ENCODE assay signal across 1 cellular context in the genomic region with DNA sequence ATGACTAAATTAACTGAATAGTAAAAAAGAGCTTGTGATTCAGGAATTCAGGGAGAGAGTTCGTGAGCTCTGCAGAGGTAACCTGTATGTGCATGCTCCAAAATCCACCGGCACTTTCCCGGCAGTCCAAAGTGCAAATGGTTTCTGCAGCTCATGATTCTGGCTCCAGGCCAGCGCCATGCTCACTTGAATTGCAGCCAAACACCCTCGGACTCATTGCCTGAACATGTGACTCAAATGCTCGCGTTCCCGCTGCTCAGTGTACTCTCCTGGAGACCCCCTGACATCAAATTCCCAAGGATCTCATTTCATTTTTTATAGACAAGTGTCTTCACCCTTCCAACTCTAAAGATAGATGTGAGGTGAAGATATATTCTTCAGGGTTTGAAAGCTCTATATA.
TF ChIP-seq lines count a peak whose summit lies in the region.

No MANE protein-coding gene starts in this region.

TF ChIP-seq in HEK293, 187 proteins besides CTCF, POLR2A, EP300 and RAD21 (continued from another document and continues in another):
- TF ChIP-seq, protein P1, sequence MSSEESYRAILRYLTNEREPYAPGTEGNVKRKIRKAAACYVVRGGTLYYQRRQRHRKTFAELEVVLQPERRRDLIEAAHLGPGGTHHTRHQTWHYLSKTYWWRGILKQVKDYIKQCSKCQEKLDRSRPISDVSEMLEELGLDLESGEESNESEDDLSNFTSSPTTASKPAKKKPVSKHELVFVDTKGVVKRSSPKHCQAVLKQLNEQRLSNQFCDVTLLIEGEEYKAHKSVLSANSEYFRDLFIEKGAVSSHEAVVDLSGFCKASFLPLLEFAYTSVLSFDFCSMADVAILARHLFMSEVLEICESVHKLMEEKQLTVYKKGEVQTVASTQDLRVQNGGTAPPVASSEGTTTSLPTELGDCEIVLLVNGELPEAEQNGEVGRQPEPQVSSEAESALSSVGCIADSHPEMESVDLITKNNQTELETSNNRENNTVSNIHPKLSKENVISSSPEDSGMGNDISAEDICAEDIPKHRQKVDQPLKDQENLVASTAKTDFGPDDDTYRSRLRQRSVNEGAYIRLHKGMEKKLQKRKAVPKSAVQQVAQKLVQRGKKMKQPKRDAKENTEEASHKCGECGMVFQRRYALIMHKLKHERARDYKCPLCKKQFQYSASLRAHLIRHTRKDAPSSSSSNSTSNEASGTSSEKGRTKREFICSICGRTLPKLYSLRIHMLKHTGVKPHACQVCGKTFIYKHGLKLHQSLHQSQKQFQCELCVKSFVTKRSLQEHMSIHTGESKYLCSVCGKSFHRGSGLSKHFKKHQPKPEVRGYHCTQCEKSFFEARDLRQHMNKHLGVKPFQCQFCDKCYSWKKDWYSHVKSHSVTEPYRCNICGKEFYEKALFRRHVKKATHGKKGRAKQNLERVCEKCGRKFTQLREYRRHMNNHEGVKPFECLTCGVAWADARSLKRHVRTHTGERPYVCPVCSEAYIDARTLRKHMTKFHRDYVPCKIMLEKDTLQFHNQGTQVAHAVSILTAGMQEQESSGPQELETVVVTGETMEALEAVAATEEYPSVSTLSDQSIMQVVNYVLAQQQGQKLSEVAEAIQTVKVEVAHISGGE (tag by site-specific recombination; conservative IDR thresholded peaks at IDR 0.05; ENCODE audit: low read depth) = peak; percentile 38; the same call in 1 of the 2 replicates
- TF ChIP-seq MZF1 (tag by site-specific recombination; IDR thresholded peaks at IDR 0.05; ENCODE audit: borderline replicate concordance) (peak; percentile 31; the same call in 1 of the 2 replicates), ZNF138 (tag by site-specific recombination; IDR thresholded peaks at IDR 0.05; ENCODE audit: borderline replicate concordance) (no peak), ZNF324 (tag by site-specific recombination; IDR thresholded peaks at IDR 0.05) (no peak), ZNF184 (tag by site-specific recombination; IDR thresholded peaks at IDR 0.05) (peak; percentile 57; the same call in 1 of the 2 replicates), GLIS1 (tag by site-specific recombination; IDR thresholded peaks at IDR 0.05) (peak; percentile 79), ZNF776 (tag by site-specific recombination; IDR thresholded peaks at IDR 0.05; ENCODE audit: borderline replicate concordance) (no peak), ZIC2 (tag by site-specific recombination; IDR thresholded peaks at IDR 0.05) (peak; percentile 44), IKZF3 (tag by site-specific recombination; IDR thresholded peaks at IDR 0.05) (peak; percentile 67), ZNF571 (tag by site-specific recombination; IDR thresholded peaks at IDR 0.05) (no peak), SP7 (tag by site-specific recombination; IDR thresholded peaks at IDR 0.05) (no peak), ZNF335 (tag by site-specific recombination; conservative IDR thresholded peaks at IDR 0.05) (peak; percentile 14; the same call in 1 of the 2 replicates), KLF1 (tag by site-specific recombination; IDR thresholded peaks at IDR 0.05) (no peak), ZNF394 (tag by site-specific recombination; IDR thresholded peaks at IDR 0.05; ENCODE audit: borderline replicate concordance) (no peak), ZNF423 (tag by site-specific recombination; IDR thresholded peaks at IDR 0.05) (no peak), ZSCAN23 (tag by site-specific recombination; IDR thresholded peaks at IDR 0.05) (no peak), SP2 (tag by site-specific recombination; IDR thresholded peaks at IDR 0.05) (no peak), ZNF521 (tag by site-specific recombination; IDR thresholded peaks at IDR 0.05) (no peak), ZXDB (tag by site-specific recombination; IDR thresholded peaks at IDR 0.05) (peak; percentile 29; the same call in 1 of the 2 replicates), ZNF529 (tag by site-specific recombination; IDR thresholded peaks at IDR 0.05; ENCODE audit: insufficient replicate concordance) (no peak), ZNF843 (tag by site-specific recombination; IDR thresholded peaks at IDR 0.05) (peak; percentile 16; the same call in 1 of the 2 replicates), ZNF214 (tag by site-specific recombination; IDR thresholded peaks at IDR 0.05; ENCODE audit: borderline replicate concordance) (no peak), ZNF600 (tag by site-specific recombination; IDR thresholded peaks at IDR 0.05) (no peak), ZNF169 (tag by site-specific recombination; IDR thresholded peaks at IDR 0.05) (no peak), ZNF558 (tag by site-specific recombination; IDR thresholded peaks at IDR 0.05) (0 out of 2 replicates have a peak, but pooled peaks have one; percentile 26), ZNF248 (tag by site-specific recombination; IDR thresholded peaks at IDR 0.05) (no peak), ZBTB17 (tag by site-specific recombination; IDR thresholded peaks at IDR 0.05) (peak; percentile 73), SP3 (tag by site-specific recombination; IDR thresholded peaks at IDR 0.05) (no peak), ZNF366 (tag by site-specific recombination; conservative IDR thresholded peaks at IDR 0.05) (no peak), ZNF555 (tag by site-specific recombination; conservative IDR thresholded peaks at IDR 0.05) (no peak), GLIS2 (tag by site-specific recombination; IDR thresholded peaks at IDR 0.05) (0 out of 2 replicates have a peak, but pooled peaks have one; percentile 18)
- TF ChIP-seq, protein P2, sequence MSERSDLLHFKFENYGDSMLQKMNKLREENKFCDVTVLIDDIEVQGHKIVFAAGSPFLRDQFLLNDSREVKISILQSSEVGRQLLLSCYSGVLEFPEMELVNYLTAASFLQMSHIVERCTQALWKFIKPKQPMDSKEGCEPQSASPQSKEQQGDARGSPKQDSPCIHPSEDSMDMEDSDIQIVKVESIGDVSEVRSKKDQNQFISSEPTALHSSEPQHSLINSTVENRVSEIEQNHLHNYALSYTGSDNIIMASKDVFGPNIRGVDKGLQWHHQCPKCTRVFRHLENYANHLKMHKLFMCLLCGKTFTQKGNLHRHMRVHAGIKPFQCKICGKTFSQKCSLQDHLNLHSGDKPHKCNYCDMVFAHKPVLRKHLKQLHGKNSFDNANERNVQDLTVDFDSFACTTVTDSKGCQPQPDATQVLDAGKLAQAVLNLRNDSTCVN (tag by site-specific recombination; optimal IDR thresholded peaks at IDR 0.05) = peak; percentile 34
- TF ChIP-seq, protein P3, sequence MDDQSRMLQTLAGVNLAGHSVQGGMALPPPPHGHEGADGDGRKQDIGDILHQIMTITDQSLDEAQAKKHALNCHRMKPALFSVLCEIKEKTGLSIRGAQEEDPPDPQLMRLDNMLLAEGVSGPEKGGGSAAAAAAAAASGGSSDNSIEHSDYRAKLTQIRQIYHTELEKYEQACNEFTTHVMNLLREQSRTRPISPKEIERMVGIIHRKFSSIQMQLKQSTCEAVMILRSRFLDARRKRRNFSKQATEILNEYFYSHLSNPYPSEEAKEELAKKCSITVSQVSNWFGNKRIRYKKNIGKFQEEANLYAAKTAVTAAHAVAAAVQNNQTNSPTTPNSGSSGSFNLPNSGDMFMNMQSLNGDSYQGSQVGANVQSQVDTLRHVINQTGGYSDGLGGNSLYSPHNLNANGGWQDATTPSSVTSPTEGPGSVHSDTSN (CRISPR knock-in tag; IDR thresholded peaks at IDR 0.05) = no peak
- TF ChIP-seq, protein P4, sequence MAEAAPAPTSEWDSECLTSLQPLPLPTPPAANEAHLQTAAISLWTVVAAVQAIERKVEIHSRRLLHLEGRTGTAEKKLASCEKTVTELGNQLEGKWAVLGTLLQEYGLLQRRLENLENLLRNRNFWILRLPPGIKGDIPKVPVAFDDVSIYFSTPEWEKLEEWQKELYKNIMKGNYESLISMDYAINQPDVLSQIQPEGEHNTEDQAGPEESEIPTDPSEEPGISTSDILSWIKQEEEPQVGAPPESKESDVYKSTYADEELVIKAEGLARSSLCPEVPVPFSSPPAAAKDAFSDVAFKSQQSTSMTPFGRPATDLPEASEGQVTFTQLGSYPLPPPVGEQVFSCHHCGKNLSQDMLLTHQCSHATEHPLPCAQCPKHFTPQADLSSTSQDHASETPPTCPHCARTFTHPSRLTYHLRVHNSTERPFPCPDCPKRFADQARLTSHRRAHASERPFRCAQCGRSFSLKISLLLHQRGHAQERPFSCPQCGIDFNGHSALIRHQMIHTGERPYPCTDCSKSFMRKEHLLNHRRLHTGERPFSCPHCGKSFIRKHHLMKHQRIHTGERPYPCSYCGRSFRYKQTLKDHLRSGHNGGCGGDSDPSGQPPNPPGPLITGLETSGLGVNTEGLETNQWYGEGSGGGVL (tag by site-specific recombination; IDR thresholded peaks at IDR 0.05) = no peak
- TF ChIP-seq, protein P5, sequence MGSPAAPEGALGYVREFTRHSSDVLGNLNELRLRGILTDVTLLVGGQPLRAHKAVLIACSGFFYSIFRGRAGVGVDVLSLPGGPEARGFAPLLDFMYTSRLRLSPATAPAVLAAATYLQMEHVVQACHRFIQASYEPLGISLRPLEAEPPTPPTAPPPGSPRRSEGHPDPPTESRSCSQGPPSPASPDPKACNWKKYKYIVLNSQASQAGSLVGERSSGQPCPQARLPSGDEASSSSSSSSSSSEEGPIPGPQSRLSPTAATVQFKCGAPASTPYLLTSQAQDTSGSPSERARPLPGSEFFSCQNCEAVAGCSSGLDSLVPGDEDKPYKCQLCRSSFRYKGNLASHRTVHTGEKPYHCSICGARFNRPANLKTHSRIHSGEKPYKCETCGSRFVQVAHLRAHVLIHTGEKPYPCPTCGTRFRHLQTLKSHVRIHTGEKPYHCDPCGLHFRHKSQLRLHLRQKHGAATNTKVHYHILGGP (tag by site-specific recombination; IDR thresholded peaks at IDR 0.05) = no peak
- TF ChIP-seq, protein P6, sequence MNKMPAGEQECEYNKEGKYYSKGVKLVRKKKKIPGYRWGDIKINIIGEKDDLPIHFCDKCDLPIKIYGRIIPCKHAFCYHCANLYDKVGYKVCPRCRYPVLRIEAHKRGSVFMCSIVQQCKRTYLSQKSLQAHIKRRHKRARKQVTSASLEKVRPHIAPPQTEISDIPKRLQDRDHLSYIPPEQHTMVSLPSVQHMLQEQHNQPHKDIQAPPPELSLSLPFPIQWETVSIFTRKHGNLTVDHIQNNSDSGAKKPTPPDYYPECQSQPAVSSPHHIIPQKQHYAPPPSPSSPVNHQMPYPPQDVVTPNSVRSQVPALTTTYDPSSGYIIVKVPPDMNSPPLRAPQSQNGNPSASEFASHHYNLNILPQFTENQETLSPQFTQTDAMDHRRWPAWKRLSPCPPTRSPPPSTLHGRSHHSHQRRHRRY (tag by site-specific recombination; IDR thresholded peaks at IDR 0.05) = no peak
- TF ChIP-seq, protein P7, sequence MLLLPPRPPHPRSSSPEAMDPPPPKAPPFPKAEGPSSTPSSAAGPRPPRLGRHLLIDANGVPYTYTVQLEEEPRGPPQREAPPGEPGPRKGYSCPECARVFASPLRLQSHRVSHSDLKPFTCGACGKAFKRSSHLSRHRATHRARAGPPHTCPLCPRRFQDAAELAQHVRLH (tag by site-specific recombination; IDR thresholded peaks at IDR 0.05) = no peak
- TF ChIP-seq, protein P8, sequence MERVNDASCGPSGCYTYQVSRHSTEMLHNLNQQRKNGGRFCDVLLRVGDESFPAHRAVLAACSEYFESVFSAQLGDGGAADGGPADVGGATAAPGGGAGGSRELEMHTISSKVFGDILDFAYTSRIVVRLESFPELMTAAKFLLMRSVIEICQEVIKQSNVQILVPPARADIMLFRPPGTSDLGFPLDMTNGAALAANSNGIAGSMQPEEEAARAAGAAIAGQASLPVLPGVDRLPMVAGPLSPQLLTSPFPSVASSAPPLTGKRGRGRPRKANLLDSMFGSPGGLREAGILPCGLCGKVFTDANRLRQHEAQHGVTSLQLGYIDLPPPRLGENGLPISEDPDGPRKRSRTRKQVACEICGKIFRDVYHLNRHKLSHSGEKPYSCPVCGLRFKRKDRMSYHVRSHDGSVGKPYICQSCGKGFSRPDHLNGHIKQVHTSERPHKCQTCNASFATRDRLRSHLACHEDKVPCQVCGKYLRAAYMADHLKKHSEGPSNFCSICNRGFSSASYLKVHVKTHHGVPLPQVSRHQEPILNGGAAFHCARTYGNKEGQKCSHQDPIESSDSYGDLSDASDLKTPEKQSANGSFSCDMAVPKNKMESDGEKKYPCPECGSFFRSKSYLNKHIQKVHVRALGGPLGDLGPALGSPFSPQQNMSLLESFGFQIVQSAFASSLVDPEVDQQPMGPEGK (tag by site-specific recombination; IDR thresholded peaks at IDR 0.05) = peak; percentile 28; the same call in 1 of the 2 replicates
- TF ChIP-seq, protein P9, sequence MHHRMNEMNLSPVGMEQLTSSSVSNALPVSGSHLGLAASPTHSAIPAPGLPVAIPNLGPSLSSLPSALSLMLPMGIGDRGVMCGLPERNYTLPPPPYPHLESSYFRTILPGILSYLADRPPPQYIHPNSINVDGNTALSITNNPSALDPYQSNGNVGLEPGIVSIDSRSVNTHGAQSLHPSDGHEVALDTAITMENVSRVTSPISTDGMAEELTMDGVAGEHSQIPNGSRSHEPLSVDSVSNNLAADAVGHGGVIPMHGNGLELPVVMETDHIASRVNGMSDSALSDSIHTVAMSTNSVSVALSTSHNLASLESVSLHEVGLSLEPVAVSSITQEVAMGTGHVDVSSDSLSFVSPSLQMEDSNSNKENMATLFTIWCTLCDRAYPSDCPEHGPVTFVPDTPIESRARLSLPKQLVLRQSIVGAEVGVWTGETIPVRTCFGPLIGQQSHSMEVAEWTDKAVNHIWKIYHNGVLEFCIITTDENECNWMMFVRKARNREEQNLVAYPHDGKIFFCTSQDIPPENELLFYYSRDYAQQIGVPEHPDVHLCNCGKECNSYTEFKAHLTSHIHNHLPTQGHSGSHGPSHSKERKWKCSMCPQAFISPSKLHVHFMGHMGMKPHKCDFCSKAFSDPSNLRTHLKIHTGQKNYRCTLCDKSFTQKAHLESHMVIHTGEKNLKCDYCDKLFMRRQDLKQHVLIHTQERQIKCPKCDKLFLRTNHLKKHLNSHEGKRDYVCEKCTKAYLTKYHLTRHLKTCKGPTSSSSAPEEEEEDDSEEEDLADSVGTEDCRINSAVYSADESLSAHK (tag by site-specific recombination; IDR thresholded peaks at IDR 0.05) = peak; percentile 45; the same call in 1 of the 2 replicates
- TF ChIP-seq, protein P10, sequence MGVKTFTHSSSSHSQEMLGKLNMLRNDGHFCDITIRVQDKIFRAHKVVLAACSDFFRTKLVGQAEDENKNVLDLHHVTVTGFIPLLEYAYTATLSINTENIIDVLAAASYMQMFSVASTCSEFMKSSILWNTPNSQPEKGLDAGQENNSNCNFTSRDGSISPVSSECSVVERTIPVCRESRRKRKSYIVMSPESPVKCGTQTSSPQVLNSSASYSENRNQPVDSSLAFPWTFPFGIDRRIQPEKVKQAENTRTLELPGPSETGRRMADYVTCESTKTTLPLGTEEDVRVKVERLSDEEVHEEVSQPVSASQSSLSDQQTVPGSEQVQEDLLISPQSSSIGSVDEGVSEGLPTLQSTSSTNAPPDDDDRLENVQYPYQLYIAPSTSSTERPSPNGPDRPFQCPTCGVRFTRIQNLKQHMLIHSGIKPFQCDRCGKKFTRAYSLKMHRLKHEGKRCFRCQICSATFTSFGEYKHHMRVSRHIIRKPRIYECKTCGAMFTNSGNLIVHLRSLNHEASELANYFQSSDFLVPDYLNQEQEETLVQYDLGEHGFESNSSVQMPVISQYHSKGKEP (tag by site-specific recombination; IDR thresholded peaks at IDR 0.05) = peak; percentile 98
- TF ChIP-seq, protein P11, sequence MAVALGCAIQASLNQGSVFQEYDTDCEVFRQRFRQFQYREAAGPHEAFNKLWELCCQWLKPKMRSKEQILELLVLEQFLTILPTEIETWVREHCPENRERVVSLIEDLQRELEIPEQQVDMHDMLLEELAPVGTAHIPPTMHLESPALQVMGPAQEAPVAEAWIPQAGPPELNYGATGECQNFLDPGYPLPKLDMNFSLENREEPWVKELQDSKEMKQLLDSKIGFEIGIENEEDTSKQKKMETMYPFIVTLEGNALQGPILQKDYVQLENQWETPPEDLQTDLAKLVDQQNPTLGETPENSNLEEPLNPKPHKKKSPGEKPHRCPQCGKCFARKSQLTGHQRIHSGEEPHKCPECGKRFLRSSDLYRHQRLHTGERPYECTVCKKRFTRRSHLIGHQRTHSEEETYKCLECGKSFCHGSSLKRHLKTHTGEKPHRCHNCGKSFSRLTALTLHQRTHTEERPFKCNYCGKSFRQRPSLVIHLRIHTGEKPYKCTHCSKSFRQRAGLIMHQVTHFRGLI (tag by site-specific recombination; IDR thresholded peaks at IDR 0.05) = no peak
